1 cellular context compared by ENCODE assay signal in the genomic region with DNA sequence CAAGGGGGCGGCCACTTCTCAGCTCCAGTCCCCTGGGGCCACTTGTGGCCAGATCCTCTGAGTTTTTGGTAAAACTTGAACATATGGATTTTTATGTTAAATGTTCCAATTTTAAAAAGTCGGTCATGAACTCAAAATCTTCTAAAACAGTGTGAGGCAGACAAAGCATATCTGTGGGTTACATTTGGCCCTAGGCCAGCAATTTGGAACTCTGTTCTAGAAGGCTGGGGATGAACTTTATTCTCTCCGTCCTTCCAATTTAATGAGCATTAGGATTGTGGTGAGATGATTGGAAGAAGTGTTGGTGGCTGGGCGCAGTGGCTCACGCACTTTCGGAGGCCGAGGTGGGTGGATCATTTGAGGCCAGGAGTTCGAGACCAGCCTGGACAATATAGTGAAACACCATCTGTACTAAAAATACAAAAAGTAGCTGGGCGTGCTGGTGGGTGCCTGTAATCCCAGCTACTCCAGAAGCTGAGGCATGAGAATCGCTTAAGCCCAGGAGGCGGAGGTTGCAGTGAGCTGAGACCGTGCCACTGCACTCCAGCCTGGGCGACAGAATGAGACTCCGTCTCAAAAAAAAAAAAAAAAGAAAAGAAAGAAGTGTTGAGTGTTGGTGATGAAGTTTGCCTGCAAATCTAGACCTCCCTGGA.
TF ChIP-seq lines count a peak whose summit lies in the region.

No MANE protein-coding gene starts in this region.

TF ChIP-seq in GM23338, 12 proteins besides CTCF, POLR2A, EP300 and RAD21 (continued from another document):
- TF ChIP-seq ZNF462 (CRISPR knock-in tag; IDR thresholded peaks at IDR 0.05) (no peak), EZH2 (IDR thresholded peaks at IDR 0.05; ENCODE audit: low read depth, unreplicated experiment) (no peak), STAT1 (IDR thresholded peaks at IDR 0.05; ENCODE audit: unreplicated experiment) (no peak), REST (IDR thresholded peaks at IDR 0.05; ENCODE audit: unreplicated experiment) (no peak), NANOG (IDR thresholded peaks at IDR 0.05; ENCODE audit: borderline replicate concordance) (no peak), JUNB (IDR thresholded peaks at IDR 0.05; ENCODE audit: unreplicated experiment) (no peak), POLR2AphosphoS5 (IDR thresholded peaks at IDR 0.05; ENCODE audit: low read depth) (no peak)
